ENCODE assay signal across 26 cellular contexts in genomic region chr6:155316419-155316818, GRCh38. TPM values are rescaled to one million over a fixed set of nuclear protein-coding genes. Genes with fewer than 3 reads are reported as not detected.
DNase-seq lines count a peak whose midpoint lies in the region; ATAC-seq, FAIRE-seq and TF ChIP-seq lines count a peak whose summit lies in the region.
"Had no signal": no experiment of that assay in that cellular context is flagged by ENCODE, and none has a peak within 500 bp of the region (broad histone marks: within the 10 kb centered on the region; RNA-seq: fewer than 3 reads in every experiment).

No MANE protein-coding gene starts in this region.

- H3K4me1 Mint-ChIP-seq in CD4-positive, alpha-beta T cell (ENCODE audit: low read depth), result peaks cover 38% of the 10 kb centered on the region
- H3K4me1 Mint-ChIP-seq in WTC11, result peaks cover 17% of the 10 kb centered on the region

- H3K27me3 Mint-ChIP-seq in CD4-positive, alpha-beta T cell, result no peaks in the 10 kb centered on the region
- H3K27me3 Mint-ChIP-seq in WTC11 (ENCODE audit: low read depth), result no peaks in the 10 kb centered on the region
- H3K27me3 Mint-ChIP-seq: activated naive CD4-positive, alpha-beta T cell treated with anti-CD3 and anti-CD28 coated beads, Interleukin-2, amount 50 U/mL, for 24 hours; stimulated activated naive CD8-positive, alpha-beta T cell treated with anti-CD3 and anti-CD28 coated beads, Interleukin-15, Interleukin-2, amounts not matched to agents 100 ng/mL and 50 ng/mL, for 24 hours had no signal

- TF ChIP-seq POLR2A in HCT116 (IDR thresholded peaks at IDR 0.05; ENCODE audit: borderline replicate concordance, extremely low read depth, insufficient read depth, insufficient read length) (no peak), sigmoid colon (IDR thresholded peaks at IDR 0.05) (no peak)

- DNase-seq in CD4-positive, alpha-beta T cell, result no peak
- DNase-seq in HCT116 (ENCODE audit: low read depth, low spot score) (no peak), WTC11 (ENCODE audit: low spot score) (no peak), keratinocyte (ENCODE audit: low read depth, low spot score) (no peak), head of caudate nucleus (no peak), NCI-H526 treated with DMSO at 0.1 percent for 48 hours (lab: John Stamatoyannopoulos, UW) (no peak), sigmoid colon (no peak), NCI-H524 (lab: John Stamatoyannopoulos, UW) (no peak)
- DNase-seq: CD8-positive, alpha-beta T cell; effector CD8-positive, alpha-beta T cell; gastrocnemius medialis; KG1; kidney; lower lobe of right lung; NCI-H1694 treated with DMSO at 0.1 percent for 48 hours; NCI-H2227 treated with DMSO at 0.1 percent for 48 hours; SJCRH30; stimulated activated CD4-positive, alpha-beta T cell treated with anti-CD3 and anti-CD28 coated beads, Interleukin-12 subunit alpha, Interleukin-12 subunit beta, amount 100 ng/mL, for 4 hours; stimulated activated CD4-positive, alpha-beta T cell treated with anti-CD3 and anti-CD28 coated beads, Interleukin-4, amount 100 ng/mL, for 4 hours; tibial artery had no signal

- no peak for TF ChIP-seq EP300 in sigmoid colon (IDR thresholded peaks at IDR 0.05)

- no peaks in the 10 kb centered on the region for H3K9me3 ChIP-seq in CD4-positive, alpha-beta T cell (ENCODE audit: control insufficient read depth, low read length)
- H3K9me3 ChIP-seq in HCT116 (ENCODE audit: control insufficient read depth in 1 of 2, insufficient read depth in 1 of 2, low read depth in 1 of 2, low read length in 2 of 2) (no peaks in the 10 kb centered on the region), keratinocyte (ENCODE audit: control insufficient read depth, low read depth, low read length) (no peaks in the 10 kb centered on the region), sigmoid colon (no peaks in the 10 kb centered on the region)
- H3K9me3 ChIP-seq: gastrocnemius medialis, lower lobe of right lung, SJCRH30, tibial artery had no signal

- H3K36me3 ChIP-seq in HCT116 (ENCODE audit: control insufficient read depth in 1 of 2, insufficient read depth in 2 of 2, low read length in 2 of 2), result no peaks in the 10 kb centered on the region
- peaks cover 0 to 8% of the 10 kb centered on the region in 2 experiments for H3K36me3 ChIP-seq in keratinocyte (ENCODE audit: control insufficient read depth in 2 of 2, extremely low read depth in 1 of 2, insufficient read depth in 2 of 2, low read length in 2 of 2)
- H3K36me3 ChIP-seq in sigmoid colon, result no peaks in the 10 kb centered on the region
- H3K36me3 ChIP-seq: gastrocnemius medialis, lower lobe of right lung, SJCRH30, tibial artery had no signal

- no peak overlapping the region for H3K27ac Mint-ChIP-seq in CD4-positive, alpha-beta T cell
- no peak overlapping the region for H3K27ac Mint-ChIP-seq in WTC11
- H3K27ac Mint-ChIP-seq: CD8-positive, alpha-beta T cell; stimulated activated naive CD8-positive, alpha-beta T cell treated with anti-CD3 and anti-CD28 coated beads, Interleukin-15, Interleukin-2, amounts not matched to agents 100 ng/mL and 50 ng/mL, for 24 hours had no signal

- peaks cover 18% of the 10 kb centered on the region for H3K79me2 ChIP-seq in HCT116 (ENCODE audit: insufficient read depth, low read length)
- peaks cover 28% of the 10 kb centered on the region for H3K79me2 ChIP-seq in keratinocyte (ENCODE audit: control insufficient read depth, insufficient read depth, low read length)

- TF ChIP-seq CTCF in CD4-positive, alpha-beta T cell (IDR thresholded peaks at IDR 0.05), result no peak
- no peak for TF ChIP-seq CTCF in HCT116 (IDR thresholded peaks at IDR 0.05 in 2 of 3, conservative IDR thresholded peaks at IDR 0.05 in 1 of 3; ENCODE audit: borderline replicate concordance in 1 of 3, insufficient read depth in 1 of 3, low read depth in 2 of 3, low read length in 2 of 3)
- no peak for TF ChIP-seq CTCF in WTC11 (IDR thresholded peaks at IDR 0.05)
- no peak for TF ChIP-seq CTCF in keratinocyte (optimal IDR thresholded peaks at IDR 0.05 in 1 of 3, IDR thresholded peaks at IDR 0.05 in 1 of 3, conservative IDR thresholded peaks at IDR 0.05 in 1 of 3; ENCODE audit: extremely low read depth in 1 of 3, insufficient read depth in 2 of 3, low read length in 3 of 3)
- TF ChIP-seq CTCF in sigmoid colon (IDR thresholded peaks at IDR 0.05), result no peak

- H3K36me3 Mint-ChIP-seq in CD4-positive, alpha-beta T cell (ENCODE audit: low read depth), result peaks cover 12% of the 10 kb centered on the region
- peaks cover 16% of the 10 kb centered on the region for H3K36me3 Mint-ChIP-seq in WTC11

- dilution Hi-C loops in keratinocyte (cut with MboI; ENCODE audit: extremely low pct_ligation_motif_present, low sequenced_read_pairs), result no loop called here

- H3K9ac ChIP-seq in HCT116 (ENCODE audit: low read length) (no peak overlapping the region), keratinocyte (ENCODE audit: control insufficient read depth, extremely low read depth, insufficient read depth, low read length) (no peak overlapping the region)

- no peaks in the 10 kb centered on the region for H3K9me2 ChIP-seq in HCT116 (ENCODE audit: insufficient read depth)

- RAD21 ChIA-PET in HCT116 (lab: Charles Lee; ENCODE audit: low non-redundant PET in 1 of 2, low total read pairs in 2 of 2, uncharacterized antibody in 2 of 2, unreplicated experiment in 2 of 2), result interaction anchor here in 1 of 2 experiments (0.7 kb wide), 1 partner anchor 587 kb away, joined by 3 read pairs; no protein-coding TSS in a partner anchor

- no peaks in the 10 kb centered on the region for H3K27me3 ChIP-seq in CD4-positive, alpha-beta T cell (ENCODE audit: control insufficient read depth, insufficient read depth, low read length)
- no peaks in the 10 kb centered on the region for H3K27me3 ChIP-seq in HCT116 (ENCODE audit: insufficient read depth, low read length)
- no peaks in the 10 kb centered on the region for H3K27me3 ChIP-seq in keratinocyte (ENCODE audit: control insufficient read depth, extremely low read depth, insufficient read depth, low read length)
- H3K27me3 ChIP-seq in sigmoid colon, result no peaks in the 10 kb centered on the region
- H3K27me3 ChIP-seq: gastrocnemius medialis, SJCRH30, tibial artery had no signal

- H4K20me1 ChIP-seq in HCT116 (ENCODE audit: insufficient read depth), result no peaks in the 10 kb centered on the region
- H4K20me1 ChIP-seq in keratinocyte (ENCODE audit: control insufficient read depth, extremely low read depth, insufficient read depth, low read length), result no peaks in the 10 kb centered on the region

- H3K4me2 ChIP-seq in HCT116 (ENCODE audit: low read length) (no peak overlapping the region), keratinocyte (ENCODE audit: control insufficient read depth, extremely low read depth, insufficient read depth, low read depth, low read length) (no peak overlapping the region)

- peak overlapping the region; percentile 63 for H3K4me3 Mint-ChIP-seq in CD4-positive, alpha-beta T cell
- 0 out of 2 replicates have a peak overlapping the region, but pooled peaks have one; percentile 7 for H3K4me3 Mint-ChIP-seq in WTC11
- H3K4me3 Mint-ChIP-seq: activated naive CD4-positive, alpha-beta T cell treated with anti-CD3 and anti-CD28 coated beads, Interleukin-2, amount 50 U/mL, for 24 hours; CD8-positive, alpha-beta T cell; stimulated activated naive CD8-positive, alpha-beta T cell treated with anti-CD3 and anti-CD28 coated beads, Interleukin-15, Interleukin-2, amounts not matched to agents 100 ng/mL and 50 ng/mL, for 24 hours had no signal

- BruUV-seq in HCT116 (replicated peaks; lab: Mats Ljungman, UMichigan), result no TSS peak

- CTCF ChIA-PET in CD4-positive, alpha-beta T cell (lab: Charles Lee), result interaction anchor here (0.7 to 3.0 kb wide), 6 partner anchors 10 to 1404 kb away, joined by 3 to 9 read pairs (median 4); no protein-coding TSS in a partner anchor
- CTCF ChIA-PET in HCT116 (lab: Charles Lee) (interaction anchor here (1.1 to 1.9 kb wide), 4 partner anchors 11 to 641 kb away, joined by 3 to 5 read pairs (median 4); no protein-coding TSS in a partner anchor), WTC11 (lab: Charles Lee) (no interaction called here)

- H3K9me3 Mint-ChIP-seq in CD4-positive, alpha-beta T cell, result no peaks in the 10 kb centered on the region
- peaks cover 13% of the 10 kb centered on the region for H3K9me3 Mint-ChIP-seq in WTC11
- H3K9me3 Mint-ChIP-seq: activated naive CD4-positive, alpha-beta T cell treated with anti-CD3 and anti-CD28 coated beads, Interleukin-2, amount 50 U/mL, for 24 hours; CD8-positive, alpha-beta T cell; stimulated activated naive CD8-positive, alpha-beta T cell treated with anti-CD3 and anti-CD28 coated beads, Interleukin-15, Interleukin-2, amounts not matched to agents 100 ng/mL and 50 ng/mL, for 24 hours had no signal

- no peak for FAIRE-seq in keratinocyte (lab: Jason Lieb, UNC)
- FAIRE-seq: GM12891, kidney had no signal

- WGBS in sigmoid colon, 2 donors, result 98 to 99% methylated on average over 1 of the region's 1 CpG

- H3K4me3 ChIP-seq in HCT116 (replicated peaks in 1 of 2; ENCODE audit: low read depth in 1 of 2, low read length in 2 of 2) (no peak overlapping the region), keratinocyte (ENCODE audit: control insufficient read depth in 2 of 3, extremely low read depth in 1 of 3, insufficient read depth in 2 of 3, low read depth in 1 of 3, low read length in 3 of 3) (no peak overlapping the region), sigmoid colon (no peak overlapping the region)
- H3K4me3 ChIP-seq: gastrocnemius medialis, lower lobe of right lung, SJCRH30, tibial artery had no signal

- no peak for TF ChIP-seq RAD21 in HCT116 (IDR thresholded peaks at IDR 0.05; ENCODE audit: low read depth)

- H2AFZ ChIP-seq in HCT116 (ENCODE audit: low read depth, low read length, poor library complexity, severe bottlenecking), result peak overlapping the region; percentile 30
- H2AFZ ChIP-seq in keratinocyte (ENCODE audit: control insufficient read depth, low read length), result peak overlapping the region; percentile 61

- H3K4me1 ChIP-seq in HCT116 (ENCODE audit: control insufficient read depth in 1 of 2, insufficient read depth in 2 of 2, low read length in 2 of 2) (peaks cover 5 to 9% of the 10 kb centered on the region in 2 experiments; a peak in 3 of 4 replicates), keratinocyte (ENCODE audit: control insufficient read depth, extremely low read depth, insufficient read depth, low read length) (peaks cover 12% of the 10 kb centered on the region), sigmoid colon (peaks cover 0 to 20% (median 4%) of the 10 kb centered on the region in 4 donors)

- intact Hi-C loops in CD4-positive, alpha-beta T cell (cut with DNase I, micrococcal nuclease), result loop anchor here (2.0 to 10.0 kb wide), 5 partner anchors 139 to 1458 kb away; partner anchors contain the start of gene ARID1B (in 1 of the 2)
- intact Hi-C loops in HCT116 (cut with micrococcal nuclease) (loop anchor here (5.0 kb wide), 2 partner anchors 139 to 639 kb away; no protein-coding TSS in a partner anchor), head of caudate nucleus (cut with DNase I) (loop anchor here (10.0 kb wide), 1 partner anchor 142 kb away; no protein-coding TSS in a partner anchor), sigmoid colon (cut with DNase I) (loop anchor here (5.0 to 10.0 kb wide), 2 partner anchors 139 to 1368 kb away; no protein-coding TSS in a partner anchor)

- POLR2A ChIA-PET in CD4-positive, alpha-beta T cell (lab: Charles Lee), result interaction anchor here (0.8 kb wide), 1 partner anchor 729 kb away, joined by 3 read pairs; no protein-coding TSS in a partner anchor
- POLR2A ChIA-PET in HCT116 (lab: Charles Lee) (no interaction called here), WTC11 (lab: Charles Lee) (no interaction called here)

- no peak overlapping the region for H3K27ac ChIP-seq in CD4-positive, alpha-beta T cell (ENCODE audit: low read depth, low read length)
- H3K27ac ChIP-seq in HCT116 (ENCODE audit: low read depth, low read length) (no peak overlapping the region), keratinocyte (ENCODE audit: control insufficient read depth, insufficient read depth, low read length) (no peak overlapping the region), sigmoid colon (no peak overlapping the region)
- H3K27ac ChIP-seq: lower lobe of right lung, SJCRH30 had no signal

- H3K9me1 ChIP-seq in keratinocyte (ENCODE audit: control insufficient read depth, extremely low read depth, insufficient read depth, low read length), result no peaks in the 10 kb centered on the region

- ATAC-seq in CD4-positive, alpha-beta T cell (ENCODE audit: poor library complexity), result no peak
- ATAC-seq in HCT116 (no peak), WTC11 (no peak)
- ATAC-seq: CD8-positive, alpha-beta T cell; gastrocnemius medialis; lower lobe of right lung had no signal

RNA-seq across cellular contexts. Expression of gene TFB1M, which starts 2.1 kb away (rescaled TPM):
- 1 to 10 TPM; 7.2 to 9.2 TPM for total RNA-seq in CD4-positive, alpha-beta T cell
- total RNA-seq in HCT116 (2021; ENCODE audit: unreplicated experiment) (43.8 TPM), WTC11 (2021) (40.7 to 43.6 TPM (median 41.8 TPM) in 3 replicates), sigmoid colon (10 to 100 TPM; 10.7 to 22.2 (median 16.8) TPM)
- polyA plus RNA-seq in HCT116 (2012), result 22.3 and 23.1 TPM in 2 replicates
- polyA plus RNA-seq in keratinocyte (20.1 to 38.6 TPM (median 32.8 TPM) in 3 replicates), sigmoid colon (10 to 100 TPM; 10.9 to 15.1 (median 12.6) TPM)
- 17.1 TPM for polyA plus RNA-seq in keratinocyte (2011; ENCODE audit: low read depth)
- 18.6 and 23.6 TPM in 2 replicates for polyA plus RNA-seq in keratinocyte (2011; cell fraction: cytosol; rRNA removed)
- 36.0 and 41.7 TPM in 2 replicates for polyA plus RNA-seq in keratinocyte (2011; cell fraction: nucleus; rRNA removed)
- polyA plus RNA-seq in keratinocyte (2012; ENCODE audit: low replicate concordance), result 11.7 and 24.3 TPM in 2 replicates
- polyA minus RNA-seq in keratinocyte, result 7.5 to 36.4 TPM (median 11.8 TPM) in 3 replicates
- 16.3 TPM for polyA minus RNA-seq in keratinocyte (2011; cell fraction: cytosol; rRNA and poly(A)+ RNA removed)
- 28.6 and 44.6 TPM in 2 replicates for polyA minus RNA-seq in keratinocyte (2011; cell fraction: nucleus; rRNA and poly(A)+ RNA removed)

RNA-seq across cellular contexts. Expression of gene CLDN20, which starts 52.6 kb away (rescaled TPM):
- total RNA-seq in CD4-positive, alpha-beta T cell, result not detected
- total RNA-seq in HCT116 (2021; ENCODE audit: unreplicated experiment) (not detected), WTC11 (2021) (not detected in 3 replicates), sigmoid colon (not detected)
- 0.39 and 0.55 TPM in 2 replicates for polyA plus RNA-seq in HCT116 (2012)
- polyA plus RNA-seq in keratinocyte (0.09 to 0.39 TPM in 2 of 3 replicates, not detected in the other), sigmoid colon (not detected)
- not detected for polyA plus RNA-seq in keratinocyte (2011; ENCODE audit: low read depth)
- polyA plus RNA-seq in keratinocyte (2011; cell fraction: cytosol; rRNA removed), result 0.06 TPM in 1 of 2 replicates, not detected in the other
- 0.28 TPM in 1 of 2 replicates, not detected in the other for polyA plus RNA-seq in keratinocyte (2011; cell fraction: nucleus; rRNA removed)
- 0.45 and 0.57 TPM in 2 replicates for polyA plus RNA-seq in keratinocyte (2012; ENCODE audit: low replicate concordance)
- polyA minus RNA-seq in keratinocyte, result not detected in 3 replicates
- not detected for polyA minus RNA-seq in keratinocyte (2011; cell fraction: cytosol; rRNA and poly(A)+ RNA removed)
- not detected in 2 replicates for polyA minus RNA-seq in keratinocyte (2011; cell fraction: nucleus; rRNA and poly(A)+ RNA removed)
- total RNA-seq: CD8-positive, alpha-beta T cell; cerebellum; gastrocnemius medialis; kidney; lower lobe of right lung; osteoblast; SJCRH30 had no signal
- polyA plus RNA-seq: esophagus had no signal
